13 cellular contexts compared by ENCODE assay signal in the genomic region with DNA sequence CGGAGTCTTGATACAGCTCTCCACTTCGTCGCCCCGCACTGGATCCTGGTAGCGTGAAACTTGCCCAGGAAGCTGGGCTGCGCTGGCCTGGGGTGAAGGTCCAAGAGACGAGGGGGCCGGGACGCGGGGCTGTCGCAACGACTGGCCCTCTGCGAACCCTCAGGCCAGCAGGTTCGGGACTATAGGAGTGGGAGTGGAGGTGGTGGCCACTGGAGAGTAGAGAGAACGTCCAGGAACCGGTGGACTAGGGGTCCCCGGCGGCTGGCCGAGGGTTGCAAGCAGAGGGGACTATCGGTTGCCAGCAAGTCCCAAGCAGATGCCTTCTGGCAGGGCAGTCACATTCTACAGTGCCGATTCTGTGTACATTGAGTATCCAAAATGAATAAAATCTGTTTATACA. TPM values are rescaled to one million over a fixed set of nuclear protein-coding genes. Genes with fewer than 3 reads are reported as not detected.
DNase-seq lines count a peak whose midpoint lies in the region; ATAC-seq, FAIRE-seq and TF ChIP-seq lines count a peak whose summit lies in the region.
"Not testable (repeated sequence)": the region's sequence is repeated elsewhere in the genome, so short reads cannot be mapped to it uniquely, and the experiment has no call there.
"Had no signal": no experiment of that assay in that cellular context is flagged by ENCODE, and none has a peak within 500 bp of the region (broad histone marks: within the 10 kb centered on the region; RNA-seq: fewer than 3 reads in every experiment).

No MANE protein-coding gene starts in this region.

- not testable (repeated sequence) for H2BK15ac ChIP-seq in H1 (ENCODE audit: low read length)

- not testable (repeated sequence) for H3K4ac ChIP-seq in H1 (replicated peaks; ENCODE audit: insufficient read length, low read depth, low read length)

- not testable (repeated sequence) for H4K5ac ChIP-seq in H1 (ENCODE audit: insufficient read length, low read depth, low read length)

- intact Hi-C loops in CD14-positive monocyte (cut with micrococcal nuclease); activated CD4-positive, alpha-beta T cell treated with anti-CD3 and anti-CD28 coated beads, Interleukin-2, amount 10 ng/mL, durations not matched to agents 24 days and 14 days (cut with micrococcal nuclease); heart left ventricle (cut with DNase I); naive thymus-derived CD4-positive, alpha-beta T cell (cut with micrococcal nuclease); psoas muscle (cut with DNase I); upper lobe of right lung (cut with DNase I): not testable (repeated sequence)

- H3K27ac Mint-ChIP-seq in CD14-positive monocyte; activated CD4-positive, alpha-beta T cell treated with anti-CD3 and anti-CD28 coated beads, Interleukin-2, amount 10 ng/mL, durations not matched to agents 24 days and 14 days; naive thymus-derived CD4-positive, alpha-beta T cell: not testable (repeated sequence)

- H3K56ac ChIP-seq in H1 (replicated peaks; ENCODE audit: insufficient read length, low read depth, low read length) = not testable (repeated sequence)

- not testable (repeated sequence) for H3K4me3 Mint-ChIP-seq in CD14-positive monocyte; activated CD4-positive, alpha-beta T cell treated with anti-CD3 and anti-CD28 coated beads, Interleukin-2, amount 10 ng/mL, durations not matched to agents 24 days and 14 days; naive thymus-derived CD4-positive, alpha-beta T cell

- H3K4me1 Mint-ChIP-seq in CD14-positive monocyte; activated CD4-positive, alpha-beta T cell treated with anti-CD3 and anti-CD28 coated beads, Interleukin-2, amount 10 ng/mL, durations not matched to agents 24 days and 14 days; naive thymus-derived CD4-positive, alpha-beta T cell: not testable (repeated sequence)

- not testable (repeated sequence) for H3K9me3 ChIP-seq in H1 (ENCODE audit: insufficient read depth in 2 of 2, low read depth in 1 of 2, low read length in 1 of 2); heart left ventricle; naive thymus-derived CD4-positive, alpha-beta T cell (ENCODE audit: control insufficient read depth in 2 of 3, low read length in 3 of 3); psoas muscle; upper lobe of right lung

- TF ChIP-seq POLR2A in H1 (IDR thresholded peaks at IDR 0.05; ENCODE audit: control extremely low read depth in 1 of 2, low read depth in 2 of 2, low read length in 2 of 2); heart left ventricle (IDR thresholded peaks at IDR 0.05): not testable (repeated sequence)

- not testable (repeated sequence) for H2BK120ac ChIP-seq in H1 (replicated peaks; ENCODE audit: low read depth, low read length)

- TF ChIP-seq CTCF in CD14-positive monocyte (IDR thresholded peaks at IDR 0.05); H1 (IDR thresholded peaks at IDR 0.05; ENCODE audit: control extremely low read depth in 1 of 3, insufficient read depth in 1 of 3, low read depth in 1 of 3, low read length in 3 of 3); heart left ventricle (IDR thresholded peaks at IDR 0.05); psoas muscle (IDR thresholded peaks at IDR 0.05); upper lobe of right lung (IDR thresholded peaks at IDR 0.05): not testable (repeated sequence)

- H3K23ac ChIP-seq in H1 (ENCODE audit: insufficient read length) = not testable (repeated sequence)

- H3K36me3 Mint-ChIP-seq in CD14-positive monocyte; activated CD4-positive, alpha-beta T cell treated with anti-CD3 and anti-CD28 coated beads, Interleukin-2, amount 10 ng/mL, durations not matched to agents 24 days and 14 days (ENCODE audit: low read depth); naive thymus-derived CD4-positive, alpha-beta T cell: not testable (repeated sequence)

- not testable (repeated sequence) for H4K8ac ChIP-seq in H1 (ENCODE audit: extremely low read depth, insufficient read depth, low read length)

- H3K4me3 ChIP-seq in H1 (ENCODE audit: extremely low read depth in 1 of 4, insufficient read depth in 2 of 4, low read depth in 3 of 4, low read length in 4 of 4); heart left ventricle; naive thymus-derived CD4-positive, alpha-beta T cell (ENCODE audit: low read length); psoas muscle; upper lobe of right lung: not testable (repeated sequence)

- not testable (repeated sequence) for H3K14ac ChIP-seq in H1 (ENCODE audit: insufficient read length)

- not testable (repeated sequence) for H2AK5ac ChIP-seq in H1 (ENCODE audit: low read depth, low read length)

- not testable (repeated sequence) for H3K27me3 Mint-ChIP-seq in CD14-positive monocyte (ENCODE audit: low read depth in 3 of 3); activated CD4-positive, alpha-beta T cell treated with anti-CD3 and anti-CD28 coated beads, Interleukin-2, amount 10 ng/mL, durations not matched to agents 24 days and 14 days; naive thymus-derived CD4-positive, alpha-beta T cell

- ATAC-seq in heart left ventricle (peak; percentile 5 to 52 (median 35)), left lobe of liver (peak; percentile 45), psoas muscle (peak; percentile 20 to 51 (median 32)), upper lobe of right lung (peak; percentile 50)
- peak; percentile 26 for ATAC-seq in naive thymus-derived CD4-positive, alpha-beta T cell

- H3K4me2 ChIP-seq in H1 (ENCODE audit: insufficient read depth in 1 of 2, low read depth in 2 of 2, low read length in 2 of 2) = peak overlapping the region in 1 of 2 experiments; percentile 21; a peak in 1 of 4 replicates

- H3K79me1 ChIP-seq in H1 (ENCODE audit: low read depth, low read length) = not testable (repeated sequence)

- not testable (repeated sequence) for TF ChIP-seq RAD21 in H1 (IDR thresholded peaks at IDR 0.05 in 1 of 2, conservative IDR thresholded peaks at IDR 0.05 in 1 of 2; ENCODE audit: low read depth in 2 of 2, low read length in 2 of 2)

- not testable (repeated sequence) for H2BK20ac ChIP-seq in H1 (ENCODE audit: low read length)

- H2BK12ac ChIP-seq in H1 (ENCODE audit: low read depth, low read length) = not testable (repeated sequence)

- peak; percentile 38 for DNase-seq in CD14-positive monocyte (ENCODE audit: low spot score)
- DNase-seq in activated CD4-positive, alpha-beta T cell treated with anti-CD3 and anti-CD28 coated beads, Interleukin-2, amount 10 ng/mL, durations not matched to agents 24 days and 14 days = peak; percentile 57
- not testable (repeated sequence) for DNase-seq in H1 (ENCODE audit: low read depth in 1 of 2, low spot score in 2 of 2); heart left ventricle; left lobe of liver (ENCODE audit: low spot score); naive thymus-derived CD4-positive, alpha-beta T cell
- DNase-seq in psoas muscle = peak in 1 of 2 donors; percentile 44
- peak; percentile 66 for DNase-seq in upper lobe of right lung

- not testable (repeated sequence) for H3K79me2 ChIP-seq in H1 (ENCODE audit: control insufficient read depth in 1 of 2, insufficient read depth in 2 of 2, low read length in 2 of 2)

- POLR2A ChIA-PET in H1 (lab: Charles Lee; ENCODE audit: partially characterized antibody); naive thymus-derived CD4-positive, alpha-beta T cell (lab: Charles Lee): not testable (repeated sequence)

- not testable (repeated sequence) for H3K23me2 ChIP-seq in H1 (ENCODE audit: low read depth, low read length)

- H4K20me1 ChIP-seq in H1 (replicated peaks in 1 of 2; ENCODE audit: control insufficient read depth in 1 of 2, insufficient read depth in 2 of 2, low read length in 2 of 2) = not testable (repeated sequence)

- WGBS in H1 (ENCODE audit: extremely low coverage in 1 of 2, insufficient coverage in 1 of 2, insufficient read length in 1 of 2, insufficient replicate concordance in 2 of 2, low coverage in 1 of 2, low lambda C conversion rate in 2 of 2, missing lambda C conversion rate in 1 of 2), 2 experiments = 50% methylated on average over 16 of the region's 21 CpGs; no CpG with 5 or more reads in 1 of the 2 experiments
- WGBS in heart left ventricle, 4 donors = 19 to 34% (median 27%) methylated on average over 15 to 20 of the region's 21 CpGs
- WGBS in psoas muscle, 3 donors = 24 to 38% (median 28%) methylated on average over 16 to 17 of the region's 21 CpGs

- H4K91ac ChIP-seq in H1 (replicated peaks; ENCODE audit: insufficient read length, low read length) = not testable (repeated sequence)

- not testable (repeated sequence) for H3K36me3 ChIP-seq in H1 (ENCODE audit: control insufficient read depth in 2 of 4, insufficient read depth in 4 of 4, low read length in 3 of 4); heart left ventricle; naive thymus-derived CD4-positive, alpha-beta T cell (ENCODE audit: control insufficient read depth in 2 of 3, insufficient read depth in 3 of 3, low read length in 3 of 3); psoas muscle (ENCODE audit: insufficient read depth in 1 of 2, low read depth in 1 of 2); upper lobe of right lung

- not testable (repeated sequence) for H3K18ac ChIP-seq in H1 (ENCODE audit: extremely low read depth, low read length)

- not testable (repeated sequence) for H3K27ac ChIP-seq in H1 (ENCODE audit: low read depth, low read length); heart left ventricle; naive thymus-derived CD4-positive, alpha-beta T cell (ENCODE audit: low read depth, low read length); psoas muscle; upper lobe of right lung

- not testable (repeated sequence) for H2BK5ac ChIP-seq in H1 (ENCODE audit: low read depth, low read length)

- TF ChIP-seq EP300 in H1 (IDR thresholded peaks at IDR 0.05; ENCODE audit: borderline replicate concordance in 1 of 2, low read depth in 2 of 2, low read length in 2 of 2) = not testable (repeated sequence)

- H3K9me3 Mint-ChIP-seq in CD14-positive monocyte; activated CD4-positive, alpha-beta T cell treated with anti-CD3 and anti-CD28 coated beads, Interleukin-2, amount 10 ng/mL, durations not matched to agents 24 days and 14 days; naive thymus-derived CD4-positive, alpha-beta T cell: not testable (repeated sequence)

- not testable (repeated sequence) for H3K9ac ChIP-seq in H1 (replicated peaks in 1 of 4; ENCODE audit: extremely low read depth in 1 of 4, low read depth in 3 of 4, low read length in 3 of 4)

- not testable (repeated sequence) for FAIRE-seq in H1 (lab: Jason Lieb, UNC)

- H3K27me3 ChIP-seq in H1 (replicated peaks in 1 of 4; ENCODE audit: control insufficient read depth in 3 of 4, extremely low read depth in 1 of 4, insufficient read depth in 3 of 4, low read length in 3 of 4) = peaks cover 4 to 15% (median 7%) of the 10 kb centered on the region in 4 experiments; a peak in 6 of 7 replicates
- not testable (repeated sequence) for H3K27me3 ChIP-seq in heart left ventricle; naive thymus-derived CD4-positive, alpha-beta T cell (ENCODE audit: control insufficient read depth in 2 of 2, insufficient read depth in 2 of 2, low read length in 2 of 2); psoas muscle (ENCODE audit: insufficient read depth in 3 of 3, low read length in 2 of 3); upper lobe of right lung

- H2AFZ ChIP-seq in H1 (ENCODE audit: low read length) = not testable (repeated sequence)

- CTCF ChIA-PET in H1 (lab: Charles Lee; ENCODE audit: partially characterized antibody); naive thymus-derived CD4-positive, alpha-beta T cell (lab: Charles Lee): not testable (repeated sequence)

- H3K4me1 ChIP-seq in H1 (replicated peaks in 1 of 4; ENCODE audit: control insufficient read depth in 3 of 4, insufficient read depth in 4 of 4, low read length in 3 of 4); heart left ventricle; naive thymus-derived CD4-positive, alpha-beta T cell (ENCODE audit: control insufficient read depth in 2 of 2, insufficient read depth in 2 of 2, low read length in 2 of 2); psoas muscle; upper lobe of right lung: not testable (repeated sequence)

RNA-seq across cellular contexts. Expression of a gene that starts 5.0 kb away (rescaled TPM):
- polyA plus RNA-seq in CD14-positive monocyte (not detected), H1 (2011; rRNA removed) (not detected in 2 replicates), heart left ventricle (not detected), psoas muscle (under 1 TPM in 1 of 3 donors, not detected in 2; 0.01 TPM)
- not detected in 2 replicates for total RNA-seq in activated CD4-positive, alpha-beta T cell treated with anti-CD3 and anti-CD28 coated beads, Interleukin-2, amount 10 ng/mL, durations not matched to agents 24 days and 14 days
- 0.15 TPM in 1 of 2 replicates, not detected in the other for total RNA-seq in H1 (2021; fragmentation: NEBNext Ultra II Directional; extraction: Animal tissue kit (Norgen Biotek cat#: 25700))
- not detected for polyA plus RNA-seq in H1 (2011; cell fraction: cytosol; rRNA removed)
- polyA plus RNA-seq in H1 (2011; cell fraction: nucleus; rRNA removed) = not detected
- not detected in 4 replicates for polyA plus RNA-seq in H1 (2012, experiment 1 of 2)
- not detected for polyA plus RNA-seq in H1 (2012, experiment 2 of 2)
- not detected for polyA plus RNA-seq in H1 (2013, experiment 1 of 2)
- polyA plus RNA-seq in H1 (2013, experiment 2 of 2) = not detected
- not detected in 2 replicates for polyA minus RNA-seq in H1 (2011; rRNA and poly(A)+ RNA removed)
- polyA minus RNA-seq in H1 (2011; cell fraction: cytosol; rRNA and poly(A)+ RNA removed) = not detected
- polyA minus RNA-seq in H1 (2011; cell fraction: nucleus; rRNA and poly(A)+ RNA removed) = not detected
- total RNA-seq in heart left ventricle (not detected), left lobe of liver (not detected), psoas muscle (not detected), upper lobe of right lung (not detected)
- total RNA-seq in naive thymus-derived CD4-positive, alpha-beta T cell = under 1 TPM in 2 of 5 experiments, not detected in 3; 0.30 to 0.54 TPM
- not detected for polyA plus RNA-seq in naive thymus-derived CD4-positive, alpha-beta T cell
- total RNA-seq: Caco-2, H7, HFFc6, LHCN-M2 had no signal
- polyA plus RNA-seq: CD4-positive, alpha-beta memory T cell had no signal

RNA-seq across cellular contexts. Expression of a gene that starts 48.8 kb away (rescaled TPM):
- polyA plus RNA-seq in CD14-positive monocyte (1 to 10 TPM; 1.1 to 1.2 TPM), H1 (2011; rRNA removed) (0.06 TPM in 1 of 2 replicates, not detected in the other), heart left ventricle (10 to 100 TPM; 41.4 to 81.7 TPM), psoas muscle (10 to 100 TPM in 2 of 3 donors, 1 to 10 TPM in 1; 3.7 to 11.7 (median 10.2) TPM)
- not detected in 2 replicates for total RNA-seq in activated CD4-positive, alpha-beta T cell treated with anti-CD3 and anti-CD28 coated beads, Interleukin-2, amount 10 ng/mL, durations not matched to agents 24 days and 14 days
- not detected in 2 replicates for total RNA-seq in H1 (2021; fragmentation: NEBNext Ultra II Directional; extraction: Animal tissue kit (Norgen Biotek cat#: 25700))
- polyA plus RNA-seq in H1 (2011; cell fraction: cytosol; rRNA removed) = 0.04 TPM
- polyA plus RNA-seq in H1 (2011; cell fraction: nucleus; rRNA removed) = not detected
- not detected in 4 replicates for polyA plus RNA-seq in H1 (2012, experiment 1 of 2)
- polyA plus RNA-seq in H1 (2012, experiment 2 of 2) = not detected
- 0.04 TPM for polyA plus RNA-seq in H1 (2013, experiment 1 of 2)
- polyA plus RNA-seq in H1 (2013, experiment 2 of 2) = not detected
- polyA minus RNA-seq in H1 (2011; rRNA and poly(A)+ RNA removed) = 0.07 TPM in 1 of 2 replicates, not detected in the other
- not detected for polyA minus RNA-seq in H1 (2011; cell fraction: cytosol; rRNA and poly(A)+ RNA removed)
- polyA minus RNA-seq in H1 (2011; cell fraction: nucleus; rRNA and poly(A)+ RNA removed) = not detected
- total RNA-seq in heart left ventricle (100 to 1,000 TPM; 144 to 228 (median 177) TPM), left lobe of liver (2.9 TPM), psoas muscle (10 to 100 TPM; 15.0 to 54.2 (median 18.4) TPM), upper lobe of right lung (25.0 TPM)
- 1 to 10 TPM in 1 of 5 experiments, under 1 TPM in 1, not detected in 3; 0.19 to 1.4 TPM for total RNA-seq in naive thymus-derived CD4-positive, alpha-beta T cell
- not detected for polyA plus RNA-seq in naive thymus-derived CD4-positive, alpha-beta T cell
- total RNA-seq: CD4-positive, alpha-beta memory T cell; LHCN-M2 had no signal
- polyA plus RNA-seq: CD4-positive, alpha-beta memory T cell had no signal
